8 cellular contexts compared by ENCODE assay signal in genomic region chr6:137811121-137811911, GRCh38. TPM values are rescaled to one million over a fixed set of nuclear protein-coding genes. Genes with fewer than 3 reads are reported as not detected.
A peak's percentile ranks its signal among the peaks of the same experiment; 100 is the strongest.
DNase-seq lines count a peak whose midpoint lies in the region; TF ChIP-seq lines count a peak whose summit lies in the region.

No MANE protein-coding gene starts in this region.

- no peaks in the 10 kb centered on the region for H3K27me3 Mint-ChIP-seq in mesothelial cell of epicardium (ENCODE audit: low read depth)

- peak overlapping the region; percentile 48 for H3K27ac Mint-ChIP-seq in mesothelial cell of epicardium

- TF ChIP-seq CTCF in GM12865 (IDR thresholded peaks at IDR 0.05; ENCODE audit: insufficient read depth, low read depth, low read length, missing control alignments) (no peak), mesothelial cell of epicardium (IDR thresholded peaks at IDR 0.05; ENCODE audit: unreplicated experiment) (no peak)

- no peaks in the 10 kb centered on the region; the same call in 1 of the 2 replicates for H3K27me3 ChIP-seq in MG63

- H3K4me3 Mint-ChIP-seq in mesothelial cell of epicardium = no peak overlapping the region

- H3K4me3 ChIP-seq in GM12865 (ENCODE audit: low read depth, low read length) (peak overlapping the region; percentile 28), MG63 (peak overlapping the region; percentile 5; the same call in 1 of the 2 replicates)

- H3K36me3 ChIP-seq in MG63 = no peaks in the 10 kb centered on the region

- no peaks in the 10 kb centered on the region for H3K36me3 Mint-ChIP-seq in mesothelial cell of epicardium

- no peaks in the 10 kb centered on the region for H3K9me3 Mint-ChIP-seq in mesothelial cell of epicardium

- DNase-seq in GM12865 (ENCODE audit: low read depth) (peak; percentile 94), H4 (ENCODE audit: low spot score) (peak; percentile 85), MG63 (peak; percentile 72), dedifferentiated amniotic fluid mesenchymal stem cell (ENCODE audit: extremely low spot score) (peak; percentile 43), mesothelial cell of epicardium (ENCODE audit: low spot score in 2 of 2, unreplicated experiment in 2 of 2) (no peak), cerebellar nuclear complex (lab: John Stamatoyannopoulos, UW) (no peak)
- peak; percentile 76 to 81 for DNase-seq in activated CD4-positive, alpha-beta T cell treated with anti-CD3 and anti-CD28 coated beads for 4 hours
- DNase-seq in stimulated activated CD8-positive, alpha-beta memory T cell treated with anti-CD3 and anti-CD28 coated beads, Interleukin-7, amount 100 ng/mL, for 4 hours (ENCODE audit: low read depth in 2 of 2) = peak; percentile 76 to 77

- H3K9me3 ChIP-seq in MG63 = no peaks in the 10 kb centered on the region

- H3K4me1 Mint-ChIP-seq in mesothelial cell of epicardium = peaks cover 25% of the 10 kb centered on the region

RNA-seq across cellular contexts. Expression of gene TNFAIP3, which starts 55.7 kb away (rescaled TPM):
- total RNA-seq in H4 (2014; rRNA removed; shearing (Covaris generic)) = 0.41 and 0.45 TPM in 2 replicates
- 0.79 and 2.4 TPM in 2 replicates for total RNA-seq in MG63 (2014; rRNA removed; shearing (Covaris generic); ENCODE audit: low replicate concordance)
- 64.0 to 76.2 TPM (median 68.9 TPM) in 3 replicates for total RNA-seq in mesothelial cell of epicardium

Comparison
In these comparisons a context has a peak if more than half of its experiments do, and no peak if none do; other contexts are left out.
1. DNase-seq: peak in GM12865 (single experiment), H4 (single experiment), MG63 (single experiment), activated CD4-positive, alpha-beta T cell treated with anti-CD3 and anti-CD28 coated beads for 4 hours (2 of 2), dedifferentiated amniotic fluid mesenchymal stem cell (single experiment) and stimulated activated CD8-positive, alpha-beta memory T cell treated with anti-CD3 and anti-CD28 coated beads, Interleukin-7, amount 100 ng/mL, for 4 hours (2 of 2); none in mesothelial cell of epicardium (0 of 2) and cerebellar nuclear complex (0 of 2).
2. RNA of gene TNFAIP3, which starts 55.7 kb away (total RNA-seq): 64.0 to 76.2 TPM in mesothelial cell of epicardium; 0.79 to 2.4 TPM in MG63 and 0.41 to 0.45 TPM in H4; every median in the first group is over 10 times any median in the second.